9 cellular contexts compared by ENCODE assay signal in the genomic region with DNA sequence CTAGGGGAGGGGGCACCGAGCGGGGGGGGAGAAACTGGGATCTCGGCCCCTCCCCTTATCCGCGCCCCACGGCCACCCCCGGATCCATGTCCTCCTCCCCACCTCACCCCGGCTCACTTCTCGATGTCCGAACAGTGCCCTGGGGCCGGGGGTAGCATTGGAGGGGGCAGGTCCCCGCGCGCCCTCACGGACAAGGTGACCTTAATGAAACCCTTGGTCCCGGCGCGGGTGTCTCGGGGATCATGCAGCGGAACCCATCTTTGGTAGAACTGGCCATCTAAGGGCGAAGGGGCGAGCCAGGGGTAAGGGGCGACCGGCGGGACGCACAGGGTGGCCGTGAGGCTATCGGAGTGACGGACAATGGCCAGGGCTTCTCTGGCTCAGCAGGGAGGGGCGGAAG. TPM values are rescaled to one million over a fixed set of nuclear protein-coding genes. Genes with fewer than 3 reads are reported as not detected.
A peak's percentile ranks its signal among the peaks of the same experiment; 100 is the strongest.
DNase-seq lines count a peak whose midpoint lies in the region; ATAC-seq and TF ChIP-seq lines count a peak whose summit lies in the region.
"Had no signal": no experiment of that assay in that cellular context is flagged by ENCODE, and none has a peak within 500 bp of the region (broad histone marks: within the 10 kb centered on the region; RNA-seq: fewer than 3 reads in every experiment).

No MANE protein-coding gene starts in this region.

- POLR2A ChIA-PET in activated naive CD8-positive, alpha-beta T cell treated with anti-CD3 and anti-CD28 coated beads, Interleukin-2, amount 10 ng/mL, durations not matched to agents 7 days and 5 days (lab: Charles Lee), result interaction anchor here (0.9 to 2.0 kb wide), 5 partner anchors 14 to 352 kb away, joined by 3 to 6 read pairs (median 6); a partner anchor contains a TSS

- peak overlapping the region; percentile 74 for H3K4me3 ChIP-seq in coronary artery
- H3K4me3 ChIP-seq in mesendoderm (ENCODE audit: low read length), result no peak overlapping the region

- H4K8ac ChIP-seq in mesendoderm (ENCODE audit: low read depth, low read length), result no peak overlapping the region

- H3K4me1 Mint-ChIP-seq in activated naive CD8-positive, alpha-beta T cell treated with anti-CD3 and anti-CD28 coated beads, Interleukin-2, amount 10 ng/mL, durations not matched to agents 7 days and 5 days, result peaks cover 9% of the 10 kb centered on the region
- H3K4me1 Mint-ChIP-seq in activated naive CD8-positive, alpha-beta T cell treated with anti-CD3 and anti-CD28 coated beads, Interleukin-2, amount 50 U/mL, for 24 hours, result peaks cover 11% of the 10 kb centered on the region
- H3K4me1 Mint-ChIP-seq in type B pancreatic cell (ENCODE audit: unreplicated experiment), result peaks cover 3% of the 10 kb centered on the region

- H3K9me3 Mint-ChIP-seq in activated naive CD8-positive, alpha-beta T cell treated with anti-CD3 and anti-CD28 coated beads, Interleukin-2, amount 10 ng/mL, durations not matched to agents 7 days and 5 days, result no peaks in the 10 kb centered on the region
- H3K9me3 Mint-ChIP-seq in activated naive CD8-positive, alpha-beta T cell treated with anti-CD3 and anti-CD28 coated beads, Interleukin-2, amount 50 U/mL, for 24 hours, result no peaks in the 10 kb centered on the region
- no peaks in the 10 kb centered on the region for H3K9me3 Mint-ChIP-seq in type B pancreatic cell

- H3K27ac ChIP-seq in coronary artery, result no peak overlapping the region
- H3K27ac ChIP-seq in mesendoderm (ENCODE audit: low read depth, low read length), result no peak overlapping the region

- no peak overlapping the region for H2BK15ac ChIP-seq in mesendoderm (replicated peaks; ENCODE audit: low read depth)

- no peaks in the 10 kb centered on the region for H3K79me1 ChIP-seq in mesendoderm (ENCODE audit: low read length)

- H3K27ac Mint-ChIP-seq in activated naive CD8-positive, alpha-beta T cell treated with anti-CD3 and anti-CD28 coated beads, Interleukin-2, amount 10 ng/mL, durations not matched to agents 7 days and 5 days, result no peak overlapping the region
- H3K27ac Mint-ChIP-seq in activated naive CD8-positive, alpha-beta T cell treated with anti-CD3 and anti-CD28 coated beads, Interleukin-2, amount 50 U/mL, for 24 hours, result no peak overlapping the region
- H3K27ac Mint-ChIP-seq in type B pancreatic cell, result no peak overlapping the region

- H3K27me3 ChIP-seq in mesendoderm (ENCODE audit: insufficient read depth, low read length, poor library complexity), result peaks cover 4% of the 10 kb centered on the region

- no peak overlapping the region for H2BK120ac ChIP-seq in mesendoderm (ENCODE audit: low read depth, low read length)

- no peak overlapping the region for H2AK5ac ChIP-seq in mesendoderm (ENCODE audit: low read length)

- no peak overlapping the region for H3K4ac ChIP-seq in mesendoderm (ENCODE audit: low read depth, low read length)

- no peak for TF ChIP-seq CTCF in coronary artery (IDR thresholded peaks at IDR 0.05)
- no peak for TF ChIP-seq CTCF in type B pancreatic cell (conservative IDR thresholded peaks at IDR 0.05)
- no peak for TF ChIP-seq CTCF in GM10266 (IDR thresholded peaks at IDR 0.05; ENCODE audit: control insufficient read depth, insufficient read depth, low read depth, missing control alignments)

- H3K4me3 Mint-ChIP-seq in activated naive CD8-positive, alpha-beta T cell treated with anti-CD3 and anti-CD28 coated beads, Interleukin-2, amount 10 ng/mL, durations not matched to agents 7 days and 5 days, result peak overlapping the region; percentile 79
- no peak overlapping the region for H3K4me3 Mint-ChIP-seq in activated naive CD8-positive, alpha-beta T cell treated with anti-CD3 and anti-CD28 coated beads, Interleukin-2, amount 50 U/mL, for 24 hours
- peak overlapping the region; percentile 34 for H3K4me3 Mint-ChIP-seq in type B pancreatic cell

- H3K9ac ChIP-seq in mesendoderm (ENCODE audit: low read length), result no peak overlapping the region

- ATAC-seq in activated naive CD8-positive, alpha-beta T cell treated with anti-CD3 and anti-CD28 coated beads, Interleukin-2, amount 10 ng/mL, durations not matched to agents 7 days and 5 days (ENCODE audit: low read depth), result no peak
- no peak for ATAC-seq in activated naive CD8-positive, alpha-beta T cell treated with anti-CD3 and anti-CD28 coated beads, Interleukin-2, amount 50 U/mL, for 24 hours
- ATAC-seq in HG02763 (IDR thresholded peaks at IDR 0.05; ENCODE audit: unreplicated experiment) (no peak), GM18502 (IDR thresholded peaks at IDR 0.05; ENCODE audit: poor library complexity, unreplicated experiment) (no peak)

- WGBS in mesendoderm (ENCODE audit: extremely low coverage, insufficient coverage, low lambda C conversion rate), result no CpG with 5 or more reads among the region's 30 CpGs

- H3K36me3 ChIP-seq in mesendoderm (ENCODE audit: control insufficient read depth, insufficient read depth, low read length), result no peaks in the 10 kb centered on the region

- DNase-seq in activated naive CD8-positive, alpha-beta T cell treated with anti-CD3 and anti-CD28 coated beads, Interleukin-2, amount 10 ng/mL, durations not matched to agents 7 days and 5 days, result no peak
- no peak for DNase-seq in activated naive CD8-positive, alpha-beta T cell treated with anti-CD3 and anti-CD28 coated beads, Interleukin-2, amount 50 U/mL, for 24 hours
- DNase-seq in coronary artery (ENCODE audit: low spot score) (no peak), mesendoderm (no peak), type B pancreatic cell (ENCODE audit: extremely low spot score, unreplicated experiment) (no peak), GM10266 (ENCODE audit: extremely low spot score) (no peak)
- DNase-seq: NCI-H187 had no signal

- H3K4me1 ChIP-seq in mesendoderm (ENCODE audit: control insufficient read depth, low read depth, low read length), result no peaks in the 10 kb centered on the region

- H3K18ac ChIP-seq in mesendoderm (ENCODE audit: low read length), result no peak overlapping the region

- no peak overlapping the region for H4K5ac ChIP-seq in mesendoderm (ENCODE audit: low read length)

- H2BK5ac ChIP-seq in mesendoderm (ENCODE audit: low read length), result no peak overlapping the region

- no peak overlapping the region for H3K23ac ChIP-seq in mesendoderm (ENCODE audit: low read length)

- no peak overlapping the region for H3K4me2 ChIP-seq in mesendoderm (ENCODE audit: low read length)

- H3K56ac ChIP-seq in mesendoderm (ENCODE audit: low read length), result peak overlapping the region; percentile 83

- H3K27me3 Mint-ChIP-seq in activated naive CD8-positive, alpha-beta T cell treated with anti-CD3 and anti-CD28 coated beads, Interleukin-2, amount 10 ng/mL, durations not matched to agents 7 days and 5 days, result peaks cover 43% of the 10 kb centered on the region
- H3K27me3 Mint-ChIP-seq in activated naive CD8-positive, alpha-beta T cell treated with anti-CD3 and anti-CD28 coated beads, Interleukin-2, amount 50 U/mL, for 24 hours, result peaks cover 33% of the 10 kb centered on the region
- H3K27me3 Mint-ChIP-seq in type B pancreatic cell, result peaks cover 69% of the 10 kb centered on the region

- no peaks in the 10 kb centered on the region for H3K79me2 ChIP-seq in mesendoderm (ENCODE audit: control insufficient read depth, insufficient read depth, low read length)

- peaks cover 2% of the 10 kb centered on the region for H3K36me3 Mint-ChIP-seq in activated naive CD8-positive, alpha-beta T cell treated with anti-CD3 and anti-CD28 coated beads, Interleukin-2, amount 10 ng/mL, durations not matched to agents 7 days and 5 days
- no peaks in the 10 kb centered on the region for H3K36me3 Mint-ChIP-seq in activated naive CD8-positive, alpha-beta T cell treated with anti-CD3 and anti-CD28 coated beads, Interleukin-2, amount 50 U/mL, for 24 hours (ENCODE audit: low read depth)
- H3K36me3 Mint-ChIP-seq in type B pancreatic cell, result no peaks in the 10 kb centered on the region

RNA-seq across cellular contexts. Expression of a gene that starts 13.6 kb away (rescaled TPM):
- total RNA-seq in activated naive CD8-positive, alpha-beta T cell treated with anti-CD3 and anti-CD28 coated beads, Interleukin-2, amount 10 ng/mL, durations not matched to agents 7 days and 5 days, result 1 to 10 TPM; 3.8 to 5.7 TPM
- 1.5 TPM for polyA plus RNA-seq in mesendoderm (2013, experiment 1 of 2)
- polyA plus RNA-seq in mesendoderm (2013, experiment 2 of 2), result 1.2 TPM
- 1.6 and 2.4 TPM in 2 replicates for total RNA-seq in type B pancreatic cell (ENCODE audit: low replicate concordance)
